ENCODE assay signal across 8 cellular contexts in genomic region chr15:59687831-59688230, GRCh38. TPM values are rescaled to one million over a fixed set of nuclear protein-coding genes. Genes with fewer than 3 reads are reported as not detected.
A peak's percentile ranks its signal among the peaks of the same experiment; 100 is the strongest.
DNase-seq lines count a peak whose midpoint lies in the region; ATAC-seq and TF ChIP-seq lines count a peak whose summit lies in the region.

No MANE protein-coding gene starts in this region.

- no peaks in the 10 kb centered on the region for H3K79me1 ChIP-seq in mesenchymal stem cell (replicated peaks; ENCODE audit: low read length, poor library complexity, severe bottlenecking)

- no peak overlapping the region for H2BK15ac ChIP-seq in mesenchymal stem cell (ENCODE audit: low read depth, poor library complexity, severe bottlenecking)

- H2AK5ac ChIP-seq in mesenchymal stem cell (ENCODE audit: low read length, severe bottlenecking): no peak overlapping the region

- H2BK12ac ChIP-seq in mesenchymal stem cell (ENCODE audit: low read length in 2 of 2): no peak overlapping the region

- H3K27ac ChIP-seq in OCI-LY3 (ENCODE audit: low read length) (peak overlapping the region; percentile 89), caudate nucleus (ENCODE audit: low read depth, low read length) (peak overlapping the region; percentile 97), mesenchymal stem cell (ENCODE audit: low read length, poor library complexity, severe bottlenecking) (no peak overlapping the region)

- H3K14ac ChIP-seq in mesenchymal stem cell (ENCODE audit: low read length in 2 of 2): no peak overlapping the region

- 54% methylated on average over 5 of the region's 5 CpGs for WGBS in mesenchymal stem cell

- H3K9me3 ChIP-seq in OCI-LY3 (ENCODE audit: insufficient read depth, low read length) (no peaks in the 10 kb centered on the region), mesenchymal stem cell (ENCODE audit: control insufficient read depth, low read length) (no peaks in the 10 kb centered on the region)

- no peak overlapping the region for H4K91ac ChIP-seq in mesenchymal stem cell (ENCODE audit: low read length)

- H3K9ac ChIP-seq in OCI-LY3 (ENCODE audit: low read length): peak overlapping the region; percentile 93
- peak overlapping the region; percentile 100 for H3K9ac ChIP-seq in mesenchymal stem cell (ENCODE audit: low read length)

- H3K4me2 ChIP-seq in OCI-LY3 (ENCODE audit: low read length): peak overlapping the region; percentile 97
- peak overlapping the region; percentile 85 for H3K4me2 ChIP-seq in mesenchymal stem cell (ENCODE audit: low read length, poor library complexity, severe bottlenecking)

- DNase-seq in A172 (ENCODE audit: low spot score) (peak; percentile 30), GM12864 (ENCODE audit: low read depth) (peak; percentile 40), caudate nucleus (lab: John Stamatoyannopoulos, UW) (no peak), mesenchymal stem cell (peak; percentile 61), hippocampal formation (lab: John Stamatoyannopoulos, UW) (no peak), epidermal melanocyte (ENCODE audit: insufficient read length, low spot score) (no peak)

- no peak for ATAC-seq in GM18909 (IDR thresholded peaks at IDR 0.05; ENCODE audit: poor library complexity, unreplicated experiment)

- H2BK5ac ChIP-seq in mesenchymal stem cell (ENCODE audit: low read depth, low read length, poor library complexity, severe bottlenecking): no peak overlapping the region

- no peak overlapping the region for H3K4ac ChIP-seq in mesenchymal stem cell (ENCODE audit: low read depth in 1 of 2, low read length in 2 of 2)

- H3K27me3 ChIP-seq in OCI-LY3 (ENCODE audit: low read depth, low read length): no peaks in the 10 kb centered on the region
- H3K27me3 ChIP-seq in mesenchymal stem cell (ENCODE audit: control insufficient read depth in 1 of 2, insufficient read depth in 1 of 2, low read length in 2 of 2): no peaks in the 10 kb centered on the region

- no peak overlapping the region for H3K18ac ChIP-seq in mesenchymal stem cell (ENCODE audit: low read depth in 1 of 2, low read length in 2 of 2)

- H3K79me2 ChIP-seq in OCI-LY3 (ENCODE audit: low read length): peaks cover 63% of the 10 kb centered on the region

- H2AFZ ChIP-seq in OCI-LY3 (ENCODE audit: low read depth, low read length) (no peak overlapping the region), mesenchymal stem cell (ENCODE audit: low read depth, low read length) (no peak overlapping the region)

- H3K23ac ChIP-seq in mesenchymal stem cell (ENCODE audit: low read length in 2 of 2): no peak overlapping the region

- peaks cover 41% of the 10 kb centered on the region for H4K20me1 ChIP-seq in OCI-LY3 (ENCODE audit: insufficient read depth, low read length)

- H3K4me1 ChIP-seq in OCI-LY3 (ENCODE audit: low read length) (peaks cover 36% of the 10 kb centered on the region), mesenchymal stem cell (ENCODE audit: control insufficient read depth, insufficient read depth, low read depth, low read length) (peaks cover 6% of the 10 kb centered on the region)

- H2BK120ac ChIP-seq in mesenchymal stem cell (ENCODE audit: low read depth, low read length): no peak overlapping the region

- H4K8ac ChIP-seq in mesenchymal stem cell (ENCODE audit: low read length): no peak overlapping the region

- TF ChIP-seq CTCF in GM12864 (IDR thresholded peaks at IDR 0.05; ENCODE audit: low read depth, low read length, missing control alignments) (no peak), OCI-LY3 (IDR thresholded peaks at IDR 0.05; ENCODE audit: low read depth, low read length) (no peak)

- peaks cover 26% of the 10 kb centered on the region for H3K36me3 ChIP-seq in OCI-LY3 (replicated peaks; ENCODE audit: low read depth, low read length)
- peaks cover 7 to 8% of the 10 kb centered on the region in 2 experiments for H3K36me3 ChIP-seq in mesenchymal stem cell (ENCODE audit: control insufficient read depth in 1 of 2, insufficient read depth in 2 of 2, low read depth in 1 of 2, low read length in 2 of 2)

- H3K4me3 ChIP-seq in GM12864 (ENCODE audit: low read depth, low read length) (peak overlapping the region; percentile 93), OCI-LY3 (ENCODE audit: low read length) (peak overlapping the region; percentile 86), mesenchymal stem cell (ENCODE audit: insufficient read depth in 1 of 2, low read depth in 1 of 2, low read length in 2 of 2) (peak overlapping the region in 1 of 2 experiments; percentile 99)

RNA-seq across cellular contexts. Expression of gene BNIP2, which starts 1.3 kb away (rescaled TPM):
- 126 and 141 TPM in 2 replicates for total RNA-seq in A172 (2014; rRNA removed; shearing (Covaris generic))
- polyA plus RNA-seq in mesenchymal stem cell (2013, experiment 1 of 2): 56.0 TPM
- 53.8 TPM for polyA plus RNA-seq in mesenchymal stem cell (2013, experiment 2 of 2)

RNA-seq across cellular contexts. Expression of gene GTF2A2, which starts 30.5 kb away (rescaled TPM):
- 92.4 and 132 TPM in 2 replicates for total RNA-seq in A172 (2014; rRNA removed; shearing (Covaris generic))
- 171 TPM for polyA plus RNA-seq in mesenchymal stem cell (2013, experiment 1 of 2)
- 190 TPM for polyA plus RNA-seq in mesenchymal stem cell (2013, experiment 2 of 2)

Comparison
In these comparisons a context has a peak if more than half of its experiments do, and no peak if none do; other contexts are left out.
1. DNase-seq: peak in A172 (single experiment), GM12864 (single experiment) and mesenchymal stem cell (single experiment); none in caudate nucleus (0 of 61), hippocampal formation (0 of 2) and epidermal melanocyte (single experiment).